ENCODE assay signal across 23 cellular contexts in genomic region chr1:196088551-196088950, GRCh38.
"Had no signal": no experiment of that assay in that cellular context is flagged by ENCODE, and none has a peak within 500 bp of the region (broad histone marks: within the 10 kb centered on the region; RNA-seq: fewer than 3 reads in every experiment).

No MANE protein-coding gene starts in this region.

- H3K27ac ChIP-seq: colonic mucosa, foreskin keratinocyte, left ventricle myocardium inferior, lower lobe of right lung, neural progenitor cell, pancreas, stomach, thoracic aorta, transverse colon had no signal

- H3K9me3 Mint-ChIP-seq: neural progenitor cell had no signal

- H3K36me3 ChIP-seq: colonic mucosa, left ventricle myocardium inferior, lower lobe of right lung, neural progenitor cell, pancreas, stomach, thoracic aorta, transverse colon had no signal

- H3K9me3 ChIP-seq: colonic mucosa, left ventricle myocardium inferior, lower lobe of right lung, pancreas, thoracic aorta, transverse colon had no signal

- H3K27ac Mint-ChIP-seq: memory B cell, mesothelial cell of epicardium, natural killer cell, neural progenitor cell, progenitor cell of endocrine pancreas had no signal

- H3K9ac ChIP-seq: neural progenitor cell had no signal

- DNase-seq: colonic mucosa; effector memory CD4-positive, alpha-beta T cell; foreskin keratinocyte; kidney; left cardiac atrium; left ventricle myocardium inferior; lower lobe of right lung; natural killer cell; nucleus accumbens; pancreas; right cardiac atrium; small intestine; stimulated activated CD4-positive, alpha-beta T cell treated with anti-CD3 and anti-CD28 coated beads, Interleukin-12 subunit alpha, Interleukin-12 subunit beta, amount 100 ng/mL, for 4 hours; stimulated activated naive CD4-positive, alpha-beta T cell; stomach; substantia nigra; transverse colon had no signal

- ATAC-seq: esophagus mucosa, foreskin keratinocyte, left cardiac atrium, lower lobe of right lung, natural killer cell, pancreas, right cardiac atrium had no signal

- H3K4me2 ChIP-seq: neural progenitor cell had no signal

- H2AFZ ChIP-seq: neural progenitor cell had no signal

- H3K4me1 Mint-ChIP-seq: memory B cell, natural killer cell, neural progenitor cell had no signal

- H3K36me3 Mint-ChIP-seq: memory B cell, mesothelial cell of epicardium, natural killer cell, neural progenitor cell had no signal

- H3K4me3 ChIP-seq: colonic mucosa, left ventricle myocardium inferior, lower lobe of right lung, neural progenitor cell, pancreas, stomach, thoracic aorta, transverse colon had no signal

- H3K27me3 ChIP-seq: colonic mucosa, foreskin keratinocyte, neural progenitor cell, pancreas, stomach, transverse colon had no signal

- H3K27me3 Mint-ChIP-seq: memory B cell, progenitor cell of endocrine pancreas had no signal

- H3K4me3 Mint-ChIP-seq: memory B cell, mesothelial cell of epicardium, natural killer cell, neural progenitor cell had no signal

- H3K4me1 ChIP-seq: colonic mucosa, foreskin keratinocyte, left ventricle myocardium inferior, lower lobe of right lung, neural progenitor cell, pancreas, stomach, transverse colon had no signal
